ENCODE assay signal across 26 cellular contexts in genomic region chr6:19869464-19869863, GRCh38. TPM values are rescaled to one million over a fixed set of nuclear protein-coding genes. Genes with fewer than 3 reads are reported as not detected.
DNase-seq lines count a peak whose midpoint lies in the region; ATAC-seq and TF ChIP-seq lines count a peak whose summit lies in the region.
"Had no signal": no experiment of that assay in that cellular context is flagged by ENCODE, and none has a peak within 500 bp of the region (broad histone marks: within the 10 kb centered on the region; RNA-seq: fewer than 3 reads in every experiment).

No MANE protein-coding gene starts in this region.

- H3K27me3 Mint-ChIP-seq in Caco-2 (ENCODE audit: insufficient read depth, unreplicated experiment), result peaks cover 13% of the 10 kb centered on the region
- H3K27me3 Mint-ChIP-seq: activated naive CD8-positive, alpha-beta T cell; activated T-cell treated with anti-CD3 and anti-CD28 coated beads, Interleukin-2, amount 50 U/mL, for 24 hours had no signal

- no peaks in the 10 kb centered on the region for H4K20me1 ChIP-seq in DOHH2 (ENCODE audit: control insufficient read depth, insufficient read depth, low read depth, low read length)

- H3K27me3 ChIP-seq in DOHH2 (ENCODE audit: control insufficient read depth, low read length), result no peaks in the 10 kb centered on the region
- no peaks in the 10 kb centered on the region for H3K27me3 ChIP-seq in WERI-Rb-1 (ENCODE audit: insufficient read depth, low read depth, severe bottlenecking)
- H3K27me3 ChIP-seq in Caco-2 (replicated peaks; ENCODE audit: control insufficient read depth, insufficient read depth, low read length), result no peaks in the 10 kb centered on the region
- H3K27me3 ChIP-seq: gastrocnemius medialis had no signal

- TF ChIP-seq CTCF in DOHH2 (IDR thresholded peaks at IDR 0.05; ENCODE audit: low read depth, low read length, poor library complexity, severe bottlenecking) (peak; percentile 40), NB4 (IDR thresholded peaks at IDR 0.05; ENCODE audit: low read depth, low read length) (no peak), WERI-Rb-1 (IDR thresholded peaks at IDR 0.05; ENCODE audit: low read depth, low read length) (peak; percentile 56; the same call in 1 of the 2 replicates), Caco-2 (IDR thresholded peaks at IDR 0.05; ENCODE audit: insufficient read depth in 1 of 2, low read depth in 1 of 2, low read length in 1 of 2, severe bottlenecking in 1 of 2, unreplicated experiment in 1 of 2) (no peak)

- no peaks in the 10 kb centered on the region for H3K9me3 ChIP-seq in DOHH2 (ENCODE audit: control insufficient read depth, insufficient read depth, low read length)
- H3K9me3 ChIP-seq in WERI-Rb-1 (ENCODE audit: severe bottlenecking), result no peaks in the 10 kb centered on the region
- H3K9me3 ChIP-seq in Caco-2, result no peaks in the 10 kb centered on the region
- H3K9me3 ChIP-seq: gastrocnemius medialis had no signal

- H3K9me3 Mint-ChIP-seq in Caco-2 (ENCODE audit: unreplicated experiment), result no peaks in the 10 kb centered on the region
- H3K9me3 Mint-ChIP-seq: activated T-cell treated with anti-CD3 and anti-CD28 coated beads, Interleukin-2, amount 50 U/mL, for 24 hours had no signal

- no peaks in the 10 kb centered on the region for H3K9me2 ChIP-seq in DOHH2 (replicated peaks; ENCODE audit: control insufficient read depth, low read length)

- CTCF ChIA-PET in Caco-2 (lab: Charles Lee), result no interaction called here

- no peak overlapping the region for H3K27ac ChIP-seq in DOHH2 (ENCODE audit: low read depth, low read length)
- H3K27ac ChIP-seq in WERI-Rb-1, result no peak overlapping the region
- H3K27ac ChIP-seq: 22Rv1, gastrocnemius medialis had no signal

- H3K4me3 Mint-ChIP-seq in Caco-2 (ENCODE audit: unreplicated experiment), result no peak overlapping the region
- H3K4me3 Mint-ChIP-seq: activated naive CD8-positive, alpha-beta T cell; activated T-cell treated with anti-CD3 and anti-CD28 coated beads, Interleukin-2, amount 50 U/mL, for 24 hours; CD14-positive monocyte; naive thymus-derived CD4-positive, alpha-beta T cell had no signal

- intact Hi-C loops in Caco-2 (cut with micrococcal nuclease; ENCODE audit: unreplicated experiment), result loop anchor here (5.0 kb wide), 1 partner anchor 188 kb away; no protein-coding TSS in a partner anchor

- no peaks in the 10 kb centered on the region for H3K4me1 ChIP-seq in DOHH2 (ENCODE audit: control insufficient read depth, low read length)
- H3K4me1 ChIP-seq in Caco-2, result no peaks in the 10 kb centered on the region
- H3K4me1 ChIP-seq: gastrocnemius medialis had no signal

- no peak overlapping the region for H3K4me2 ChIP-seq in DOHH2 (ENCODE audit: low read length)

- POLR2A ChIA-PET in Caco-2 (lab: Charles Lee), result no interaction called here

- no peaks in the 10 kb centered on the region for H3K4me1 Mint-ChIP-seq in Caco-2 (ENCODE audit: low read depth, unreplicated experiment)
- H3K4me1 Mint-ChIP-seq: CD14-positive monocyte; naive thymus-derived CD4-positive, alpha-beta T cell had no signal

- TF ChIP-seq POLR2A in NB4 (IDR thresholded peaks at IDR 0.05; ENCODE audit: extremely low read depth, insufficient read length), result no peak

- no peak overlapping the region for H3K4me3 ChIP-seq in DOHH2 (ENCODE audit: low read length)
- H3K4me3 ChIP-seq in NB4 (ENCODE audit: low read depth, low read length), result no peak overlapping the region
- no peak overlapping the region for H3K4me3 ChIP-seq in WERI-Rb-1 (ENCODE audit: low read depth, low read length)
- no peak overlapping the region for H3K4me3 ChIP-seq in Caco-2 (ENCODE audit: low read depth, low read length)
- H3K4me3 ChIP-seq: gastrocnemius medialis had no signal

- DNase-seq in DMS 273 (lab: John Stamatoyannopoulos, UW; ENCODE audit: unreplicated experiment), result peak; percentile 9
- no peak for DNase-seq in DMS 273 treated with DMSO at 0.1 percent for 48 hours (lab: John Stamatoyannopoulos, UW)
- DNase-seq in NB4 (ENCODE audit: low read depth), result peak; percentile 31
- peak; percentile 49 for DNase-seq in WERI-Rb-1
- no peak for DNase-seq in Caco-2
- DNase-seq: activated CD4-positive, alpha-beta T cell treated with anti-CD3 and anti-CD28 coated beads, Interleukin-2, amount 50 U/mL, for 1 hour; activated effector memory CD4-positive, alpha-beta T cell treated with anti-CD3 and anti-CD28 coated beads, Interleukin-2, amount 50 U/mL, for 16 hours; activated T-cell treated with anti-CD3 and anti-CD28 coated beads, Interleukin-2, amount 50 U/mL, for 24 hours; Calu3; gastrocnemius medialis; midbrain; naive thymus-derived CD4-positive, alpha-beta T cell; NCI-H1105; NCI-H2029; NCI-H345; right cardiac atrium; SIG-M5; stimulated activated CD4-positive, alpha-beta T cell treated with anti-CD3 and anti-CD28 coated beads, Interleukin-1b, Interleukin-23, amount 100 ng/mL, for 48 hours; stimulated activated naive CD4-positive, alpha-beta T cell treated with Interleukin-2 at 50 U/mL for 16 hours had no signal

- H3K36me3 ChIP-seq in DOHH2 (ENCODE audit: control insufficient read depth, low read length), result no peaks in the 10 kb centered on the region
- no peaks in the 10 kb centered on the region for H3K36me3 ChIP-seq in WERI-Rb-1
- H3K36me3 ChIP-seq in Caco-2 (ENCODE audit: control insufficient read depth, insufficient read depth, low read length), result no peaks in the 10 kb centered on the region
- H3K36me3 ChIP-seq: gastrocnemius medialis had no signal

- no peaks in the 10 kb centered on the region for H3K36me3 Mint-ChIP-seq in Caco-2 (ENCODE audit: insufficient read depth, unreplicated experiment)
- H3K36me3 Mint-ChIP-seq: activated naive CD8-positive, alpha-beta T cell; CD14-positive monocyte; naive thymus-derived CD4-positive, alpha-beta T cell had no signal

- no peak for ATAC-seq in HG02571 (IDR thresholded peaks at IDR 0.05; ENCODE audit: unreplicated experiment)
- ATAC-seq in GM19463 (IDR thresholded peaks at IDR 0.05; ENCODE audit: unreplicated experiment), result no peak
- ATAC-seq: gastrocnemius medialis; naive thymus-derived CD4-positive, alpha-beta T cell; right cardiac atrium had no signal

- no peaks in the 10 kb centered on the region for H3F3A ChIP-seq in DOHH2 (ENCODE audit: control insufficient read depth, insufficient read depth)

- BruUV-seq in Caco-2 (replicated peaks; lab: Mats Ljungman, UMichigan), result no TSS peak

- H3K27ac Mint-ChIP-seq in Caco-2 (ENCODE audit: unreplicated experiment), result no peak overlapping the region
- H3K27ac Mint-ChIP-seq: activated naive CD8-positive, alpha-beta T cell; activated T-cell treated with anti-CD3 and anti-CD28 coated beads, Interleukin-2, amount 50 U/mL, for 24 hours; CD14-positive monocyte had no signal

- no peaks in the 10 kb centered on the region for H3K79me2 ChIP-seq in DOHH2 (ENCODE audit: control insufficient read depth, low read length)

RNA-seq across cellular contexts. Expression of gene ID4, which starts 32.3 kb away (rescaled TPM):
- total RNA-seq in Caco-2 (2022), result not detected in 2 replicates
- total RNA-seq: endothelial cell of umbilical vein; naive thymus-derived CD4-positive, alpha-beta T cell had no signal

Comparison
In these comparisons a context has a peak if more than half of its experiments do, and no peak if none do; other contexts are left out.
1. DNase-seq: peak in DMS 273 (single experiment), NB4 (single experiment) and WERI-Rb-1 (single experiment); none in DMS 273 treated with DMSO at 0.1 percent for 48 hours (single experiment) and Caco-2 (0 of 2).
2. CTCF ChIP-seq: peak in DOHH2 (single experiment) and WERI-Rb-1 (single experiment); none in NB4 (single experiment) and Caco-2 (0 of 2).